Comparison of ENCODE assay signal across 21 cellular contexts in genomic region chr6:168128631-168129291, GRCh38. TPM values are rescaled to one million over a fixed set of nuclear protein-coding genes. Genes with fewer than 3 reads are reported as not detected.
A peak's percentile ranks its signal among the peaks of the same experiment; 100 is the strongest.
DNase-seq lines count a peak whose midpoint lies in the region; ATAC-seq and TF ChIP-seq lines count a peak whose summit lies in the region.
"Had no signal": no experiment of that assay in that cellular context is flagged by ENCODE, and none has a peak within 500 bp of the region (broad histone marks: within the 10 kb centered on the region; RNA-seq: fewer than 3 reads in every experiment).

No MANE protein-coding gene starts in this region.

- H3K27me3 ChIP-seq in H7 (ENCODE audit: control insufficient read depth, insufficient read depth, low read length) (peaks cover 2% of the 10 kb centered on the region; the same call in 1 of the 2 replicates), colonic mucosa (no peaks in the 10 kb centered on the region), ascending aorta (no peaks in the 10 kb centered on the region)

- ATAC-seq in left lobe of liver = no peak
- ATAC-seq in omental fat pad (ENCODE audit: low FRiP score) = no peak

- no peaks in the 10 kb centered on the region for H3K9me3 ChIP-seq in colonic mucosa
- no peaks in the 10 kb centered on the region for H3K9me3 ChIP-seq in ascending aorta

- in situ Hi-C loops in ACHN (cut with HindIII; ENCODE audit: low pct_ligation_motif_present, low pct_unique_long_range_greater_than_20kb, low sequenced_read_pairs) = no loop called here

- H3K4me1 ChIP-seq in colonic mucosa = no peaks in the 10 kb centered on the region
- peaks cover 0 to 3% of the 10 kb centered on the region in 2 donors for H3K4me1 ChIP-seq in ascending aorta

- H3K27ac ChIP-seq in colonic mucosa (no peak overlapping the region), ascending aorta (no peak overlapping the region)
- H3K27ac ChIP-seq: C4-2B, SK-N-MC had no signal

- DNase-seq in H7 (peak; percentile 46), colonic mucosa (peak; percentile 9), left lobe of liver (ENCODE audit: low spot score) (peak; percentile 32), posterior vena cava (ENCODE audit: low spot score) (peak; percentile 76), omental fat pad (ENCODE audit: low spot score) (no peak), ascending aorta (ENCODE audit: low spot score in 2 of 2) (no peak), ACHN (no peak)
- DNase-seq in stimulated activated CD4-positive, alpha-beta T cell treated with anti-CD3 and anti-CD28 coated beads, Interleukin-2, amount 100 ng/mL, for 24 hours = no peak
- DNase-seq: AML-193, DND-41, KBM-7, NCI-H1105, NCI-H1694 treated with DMSO at 0.1 percent for 48 hours, NCI-H510A, NCI-H774, OCI-M1, SHP77 had no signal

- intact Hi-C loops in colonic mucosa (cut with DNase I) = no loop called here
- intact Hi-C loops in posterior vena cava (cut with DNase I) = loop anchor here in 1 of 2 donors (5.0 kb wide), 1 partner anchor 1459 kb away; no protein-coding TSS in a partner anchor
- intact Hi-C loops in ascending aorta (cut with DNase I) = no loop called here

- no peak for TF ChIP-seq CTCF in colonic mucosa (IDR thresholded peaks at IDR 0.05)
- TF ChIP-seq CTCF in omental fat pad (IDR thresholded peaks at IDR 0.05) = no peak
- no peak for TF ChIP-seq CTCF in ascending aorta (IDR thresholded peaks at IDR 0.05)

- H3K9ac ChIP-seq in colonic mucosa (ENCODE audit: low read depth in 2 of 2, low read length in 2 of 2) = no peak overlapping the region

- H3K36me3 ChIP-seq in H7 (replicated peaks; ENCODE audit: control insufficient read depth, insufficient read depth, low read length) (no peaks in the 10 kb centered on the region), colonic mucosa (no peaks in the 10 kb centered on the region), ascending aorta (no peaks in the 10 kb centered on the region)

- H3K4me3 ChIP-seq in H7 (ENCODE audit: insufficient read depth, low read depth, low read length) (no peak overlapping the region), colonic mucosa (no peak overlapping the region), ascending aorta (no peak overlapping the region)
- H3K4me3 ChIP-seq: SK-N-MC had no signal

RNA-seq across cellular contexts. Expression of gene FRMD1, which starts 49.7 kb away (rescaled TPM):
- total RNA-seq in H7 (2014; rRNA removed; shearing (Covaris generic)) = 0.11 TPM in 1 of 2 replicates, not detected in the other
- 10 to 100 TPM in 1 of 2 donors, 1 to 10 TPM in 1; 2.3 to 21.0 TPM for total RNA-seq in colonic mucosa
- 0.10 TPM for total RNA-seq in left lobe of liver
- under 1 TPM in 1 of 2 donors, not detected in 1; 0.14 TPM for total RNA-seq in posterior vena cava
- total RNA-seq in omental fat pad = 1 to 10 TPM in 2 of 4 donors, under 1 TPM in 2; 0.79 to 4.8 (median 1.7) TPM
- total RNA-seq in ascending aorta = not detected
- total RNA-seq: H9, RPMI7951 had no signal

Comparison
In these comparisons a context has a peak if more than half of its experiments do, and no peak if none do; other contexts are left out.
1. DNase-seq: peak in H7 (single experiment), colonic mucosa (single experiment), left lobe of liver (single experiment) and posterior vena cava (single experiment); none in omental fat pad (single experiment), stimulated activated CD4-positive, alpha-beta T cell treated with anti-CD3 and anti-CD28 coated beads, Interleukin-2, amount 100 ng/mL, for 24 hours (0 of 2), ascending aorta (0 of 2) and ACHN (single experiment).